ENCODE assay signal across 16 cellular contexts in genomic region chr18:13457327-13457726, GRCh38.
"Had no signal": no experiment of that assay in that cellular context is flagged by ENCODE, and none has a peak within 500 bp of the region (broad histone marks: within the 10 kb centered on the region; RNA-seq: fewer than 3 reads in every experiment).

No MANE protein-coding gene starts in this region.

- H3K9me3 ChIP-seq: gastrocnemius medialis, psoas muscle, testis had no signal

- H3K4me2 ChIP-seq: hepatocyte had no signal

- H3K4me3 Mint-ChIP-seq: activated CD4-positive, alpha-beta memory T cell treated with anti-CD3 and anti-CD28 coated beads for 36 hours; activated naive CD8-positive, alpha-beta T cell treated with anti-CD3 and anti-CD28 coated beads for 36 hours; nephron; stimulated activated naive CD8-positive, alpha-beta T cell treated with anti-CD3 and anti-CD28 coated beads, Interleukin-15, Interleukin-2, amounts not matched to agents 100 ng/mL and 50 ng/mL, for 24 hours had no signal

- H3K36me3 ChIP-seq: gastrocnemius medialis had no signal

- DNase-seq: activated CD4-positive, alpha-beta memory T cell treated with anti-CD3 and anti-CD28 coated beads for 36 hours; activated CD4-positive, CD25-positive, alpha-beta regulatory T cell treated with anti-CD3 and anti-CD28 coated beads, Interleukin-2, amount 50 U/mL, for 72 hours; activated CD8-positive, alpha-beta memory T cell treated with anti-CD3 and anti-CD28 coated beads, Interleukin-2, amount 50 U/mL, for 4 hours; activated naive CD8-positive, alpha-beta T cell treated with anti-CD3 and anti-CD28 coated beads for 36 hours; anterior cingulate cortex; effector CD4-positive, alpha-beta T cell; gastrocnemius medialis; kidney glomerular epithelial cell; mesendoderm; psoas muscle; stimulated activated CD4-positive, alpha-beta T cell treated with anti-CD3 and anti-CD28 coated beads, Interleukin-12 subunit alpha, Interleukin-12 subunit beta, amount 100 ng/mL, for 4 hours; testis had no signal

- ATAC-seq: gastrocnemius medialis, psoas muscle had no signal

- H3K27ac Mint-ChIP-seq: activated CD4-positive, alpha-beta memory T cell treated with anti-CD3 and anti-CD28 coated beads for 36 hours; stimulated activated naive CD8-positive, alpha-beta T cell treated with anti-CD3 and anti-CD28 coated beads, Interleukin-15, Interleukin-2, amounts not matched to agents 100 ng/mL and 50 ng/mL, for 24 hours had no signal

- H3K4me1 ChIP-seq: testis had no signal

- H3K4me3 ChIP-seq: gastrocnemius medialis, hepatocyte, psoas muscle, testis had no signal

- H3K79me2 ChIP-seq: hepatocyte had no signal

- H3K27me3 ChIP-seq: gastrocnemius medialis, hepatocyte, testis had no signal

- H3K9me3 Mint-ChIP-seq: activated CD4-positive, alpha-beta memory T cell treated with anti-CD3 and anti-CD28 coated beads for 36 hours; stimulated activated naive CD8-positive, alpha-beta T cell treated with anti-CD3 and anti-CD28 coated beads, Interleukin-15, Interleukin-2, amounts not matched to agents 100 ng/mL and 50 ng/mL, for 24 hours had no signal

- H2AFZ ChIP-seq: hepatocyte had no signal

- H3K27ac ChIP-seq: epithelial cell of prostate, gastrocnemius medialis, hepatocyte, psoas muscle, testis had no signal

- H3K27me3 Mint-ChIP-seq: activated CD4-positive, alpha-beta memory T cell treated with anti-CD3 and anti-CD28 coated beads for 36 hours; activated naive CD8-positive, alpha-beta T cell treated with anti-CD3 and anti-CD28 coated beads for 36 hours; stimulated activated naive CD8-positive, alpha-beta T cell treated with anti-CD3 and anti-CD28 coated beads, Interleukin-15, Interleukin-2, amounts not matched to agents 100 ng/mL and 50 ng/mL, for 24 hours had no signal
